ENCODE assay signal across 20 cellular contexts in the genomic region with DNA sequence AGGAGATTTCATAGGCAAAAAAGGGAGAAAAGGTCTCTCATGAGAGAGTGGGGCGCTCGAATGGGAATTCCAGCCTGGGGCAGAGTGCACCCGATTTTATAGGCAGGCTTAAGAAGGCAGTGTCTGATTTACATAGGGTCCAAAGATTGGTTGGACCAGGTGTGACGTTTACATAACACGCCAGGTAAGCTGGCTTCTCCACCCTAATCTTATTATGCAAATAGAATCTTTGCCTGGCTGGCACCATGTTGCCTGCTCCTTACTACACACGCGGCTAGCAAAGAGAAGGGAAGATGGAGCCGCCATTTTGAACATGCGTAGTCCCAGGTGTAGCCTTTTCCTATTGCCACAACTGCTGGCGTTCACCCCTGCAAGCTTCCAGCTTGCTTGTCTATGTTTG.
A peak's percentile ranks its signal among the peaks of the same experiment; 100 is the strongest.
DNase-seq lines count a peak whose midpoint lies in the region; ATAC-seq, FAIRE-seq and TF ChIP-seq lines count a peak whose summit lies in the region.
"Had no signal": no experiment of that assay in that cellular context is flagged by ENCODE, and none has a peak within 500 bp of the region (broad histone marks: within the 10 kb centered on the region; RNA-seq: fewer than 3 reads in every experiment).

No MANE protein-coding gene starts in this region.

- no TSS peak for BruUV-seq in IMR-90 (replicated peaks; lab: Mats Ljungman, UMichigan)
- no TSS peak for BruUV-seq in PC-3 (replicated peaks; lab: Mats Ljungman, UMichigan)

- H3K9me1 ChIP-seq in IMR-90 (ENCODE audit: insufficient read depth, low read length): no peaks in the 10 kb centered on the region

- H3K4me3 ChIP-seq in IMR-90 (ENCODE audit: insufficient read depth, low read depth, low read length): no peak overlapping the region
- no peak overlapping the region for H3K4me3 ChIP-seq in PC-3 (ENCODE audit: low read length)
- H3K4me3 ChIP-seq in mesendoderm (ENCODE audit: low read length): no peak overlapping the region
- no peak overlapping the region for H3K4me3 ChIP-seq in right lobe of liver
- H3K4me3 ChIP-seq in MM.1S (ENCODE audit: low read length): no peak overlapping the region
- H3K4me3 ChIP-seq: A549, transverse colon had no signal

- H2BK20ac ChIP-seq in IMR-90 (ENCODE audit: low read depth, low read length): no peak overlapping the region

- H3K4ac ChIP-seq in IMR-90 (ENCODE audit: low read depth, low read length): peak overlapping the region; percentile 41; the same call in 1 of the 2 replicates
- H3K4ac ChIP-seq in mesendoderm (ENCODE audit: low read depth, low read length): no peak overlapping the region

- H3K56ac ChIP-seq in IMR-90 (ENCODE audit: extremely low read depth, insufficient read depth, low read length) (no peak overlapping the region), mesendoderm (ENCODE audit: low read length) (no peak overlapping the region)

- H4K20me1 ChIP-seq in IMR-90 (ENCODE audit: insufficient read depth, low read length) (no peaks in the 10 kb centered on the region), PC-3 (ENCODE audit: low read length) (no peaks in the 10 kb centered on the region), MM.1S (ENCODE audit: insufficient read depth, low read length) (no peaks in the 10 kb centered on the region)

- H3K4me1 ChIP-seq in IMR-90 (ENCODE audit: control insufficient read depth, insufficient read depth, low read length) (no peaks in the 10 kb centered on the region), PC-3 (ENCODE audit: insufficient read depth, low read length) (peaks cover 21% of the 10 kb centered on the region), mesendoderm (ENCODE audit: control insufficient read depth, low read depth, low read length) (peaks cover 4% of the 10 kb centered on the region), right lobe of liver (no peaks in the 10 kb centered on the region), MM.1S (ENCODE audit: low read length) (no peaks in the 10 kb centered on the region)
- H3K4me1 ChIP-seq: A549 had no signal

- DNase-seq in IMR-90: no peak
- no peak for DNase-seq in PC-3
- DNase-seq in mesendoderm: no peak
- no peak for DNase-seq in inferior parietal cortex (ENCODE audit: extremely low spot score)
- DNase-seq in right lobe of liver: no peak
- DNase-seq in RCC 7860 (ENCODE audit: low spot score): no peak
- DNase-seq in MM.1S: no peak
- DNase-seq: activated CD8-positive, alpha-beta memory T cell treated with anti-CD3 and anti-CD28 coated beads for 24 hours; activated T-cell treated with anti-CD3 and anti-CD28 coated beads, Interleukin-2, amount 50 U/mL, for 72 hours; aorta; foreskin melanocyte; naive B cell; NCI-H1436; NK-92 treated with Interleukin-12 subunit alpha and Interleukin-12 subunit beta, amount 100 ng/mL, for 24 hours; right cardiac atrium; stimulated activated CD4-positive, alpha-beta T cell treated with anti-CD3 and anti-CD28 coated beads, Interleukin-2, amount 100 ng/mL, for 24 hours; stimulated activated naive CD8-positive, alpha-beta T cell treated with anti-CD3 and anti-CD28 coated beads, Interleukin-15, amount 100 ng/mL, for 72 hours; transverse colon had no signal

- no peak overlapping the region for H2BK15ac ChIP-seq in IMR-90 (ENCODE audit: low read depth, low read length)
- H2BK15ac ChIP-seq in mesendoderm (replicated peaks; ENCODE audit: low read depth): peak overlapping the region; percentile 13

- H3K18ac ChIP-seq in IMR-90 (ENCODE audit: low read depth, low read length): no peak overlapping the region
- H3K18ac ChIP-seq in mesendoderm (ENCODE audit: low read length): no peak overlapping the region

- 0 out of 2 replicates have a peak overlapping the region, but pooled peaks have one; percentile 59 for H2AK5ac ChIP-seq in IMR-90 (ENCODE audit: low read depth, low read length)
- H2AK5ac ChIP-seq in mesendoderm (ENCODE audit: low read length): no peak overlapping the region

- no peaks in the 10 kb centered on the region for H3K9me3 ChIP-seq in IMR-90 (ENCODE audit: control insufficient read depth, insufficient read depth, low read length)
- no peaks in the 10 kb centered on the region for H3K9me3 ChIP-seq in PC-3 (ENCODE audit: low read length)
- H3K9me3 ChIP-seq in right lobe of liver: no peaks in the 10 kb centered on the region
- H3K9me3 ChIP-seq in MM.1S (replicated peaks; ENCODE audit: insufficient read depth, low read length): no peaks in the 10 kb centered on the region
- H3K9me3 ChIP-seq: A549, transverse colon had no signal

- H3K79me2 ChIP-seq in PC-3 (ENCODE audit: low read length) (peaks cover 32% of the 10 kb centered on the region), mesendoderm (ENCODE audit: control insufficient read depth, insufficient read depth, low read length) (no peaks in the 10 kb centered on the region), MM.1S (ENCODE audit: low read length) (no peaks in the 10 kb centered on the region)

- CTCF ChIA-PET in IMR-90 (lab: Yijun Ruan, JAX) (no interaction called here), PC-3 (lab: Charles Lee) (no interaction called here)

- in situ Hi-C loops in IMR-90 (cut with MboI; ENCODE audit: low sequenced_read_pairs): no loop called here

- intact Hi-C loops in IMR-90 (cut with micrococcal nuclease): no loop called here
- intact Hi-C loops in PC-3 (cut with micrococcal nuclease): no loop called here
- intact Hi-C loops in right lobe of liver (cut with DNase I): no loop called here

- H3K14ac ChIP-seq in IMR-90 (replicated peaks; ENCODE audit: low read depth, low read length): no peak overlapping the region

- no peak for FAIRE-seq in RCC 7860 (lab: Jason Lieb, UNC)
- FAIRE-seq: A549 had no signal

- H3K4me2 ChIP-seq in IMR-90 (ENCODE audit: low read depth, low read length) (no peak overlapping the region), PC-3 (ENCODE audit: low read length) (peak overlapping the region; percentile 5; the same call in 1 of the 2 replicates), mesendoderm (ENCODE audit: low read length) (no peak overlapping the region), MM.1S (ENCODE audit: low read depth, low read length) (no peak overlapping the region)
- H3K4me2 ChIP-seq: A549 had no signal

- no peak for TF ChIP-seq RAD21 in IMR-90 (IDR thresholded peaks at IDR 0.05; ENCODE audit: low read length)

- POLR2A ChIA-PET in IMR-90 (lab: Charles Lee; ENCODE audit: unreplicated experiment): no interaction called here
- POLR2A ChIA-PET in PC-3 (lab: Charles Lee; ENCODE audit: unreplicated experiment): no interaction called here

- H4K8ac ChIP-seq in IMR-90 (ENCODE audit: low read depth in 2 of 2, low read length in 2 of 2): no peak overlapping the region; a peak in 1 of 4 replicates
- H4K8ac ChIP-seq in mesendoderm (ENCODE audit: low read depth, low read length): no peak overlapping the region

- H3K9me2 ChIP-seq in PC-3 (replicated peaks; ENCODE audit: low read length): no peaks in the 10 kb centered on the region
- no peaks in the 10 kb centered on the region for H3K9me2 ChIP-seq in MM.1S (replicated peaks; ENCODE audit: insufficient read depth, low read length)

- H3K23ac ChIP-seq in IMR-90 (ENCODE audit: low read depth, low read length) (no peak overlapping the region), mesendoderm (ENCODE audit: low read length) (no peak overlapping the region)

- H2AK9ac ChIP-seq in IMR-90 (replicated peaks; ENCODE audit: low read depth, low read length, poor library complexity): no peak overlapping the region

- H3K79me1 ChIP-seq in IMR-90 (ENCODE audit: low read depth in 1 of 2, low read length in 2 of 2): no peaks in the 10 kb centered on the region
- no peaks in the 10 kb centered on the region for H3K79me1 ChIP-seq in mesendoderm (ENCODE audit: low read length)

- H3K9ac ChIP-seq in IMR-90 (ENCODE audit: low read depth, low read length): no peak overlapping the region
- no peak overlapping the region for H3K9ac ChIP-seq in PC-3 (ENCODE audit: low read length)
- no peak overlapping the region for H3K9ac ChIP-seq in mesendoderm (ENCODE audit: low read length)
- no peak overlapping the region for H3K9ac ChIP-seq in MM.1S (ENCODE audit: low read length)

- no peak overlapping the region for H2BK5ac ChIP-seq in IMR-90 (ENCODE audit: low read depth, low read length, poor library complexity, severe bottlenecking)
- no peak overlapping the region for H2BK5ac ChIP-seq in mesendoderm (ENCODE audit: low read length)

- no peaks in the 10 kb centered on the region for H3F3A ChIP-seq in PC-3 (ENCODE audit: low read length, unreplicated experiment)
- no peaks in the 10 kb centered on the region for H3F3A ChIP-seq in MM.1S (ENCODE audit: insufficient read depth, low read length)

- no peak for TF ChIP-seq POLR2A in IMR-90 (IDR thresholded peaks at IDR 0.05; ENCODE audit: low read depth, low read length)
- TF ChIP-seq POLR2A in right lobe of liver (IDR thresholded peaks at IDR 0.05): no peak

- peak overlapping the region; percentile 54 for H3K27ac ChIP-seq in 22Rv1
- H3K27ac ChIP-seq in IMR-90 (ENCODE audit: insufficient read depth, low read length): no peak overlapping the region
- no peak overlapping the region for H3K27ac ChIP-seq in PC-3 (ENCODE audit: low read length)
- H3K27ac ChIP-seq in mesendoderm (ENCODE audit: low read depth, low read length): no peak overlapping the region
- no peak overlapping the region for H3K27ac ChIP-seq in right lobe of liver
- no peak overlapping the region for H3K27ac ChIP-seq in MM.1S (ENCODE audit: low read length)
- H3K27ac ChIP-seq: A549, transverse colon had no signal

- H3K36me3 ChIP-seq in IMR-90 (ENCODE audit: control insufficient read depth, insufficient read depth, low read length) (no peaks in the 10 kb centered on the region), PC-3 (ENCODE audit: low read depth, low read length) (no peaks in the 10 kb centered on the region), mesendoderm (ENCODE audit: control insufficient read depth, insufficient read depth, low read length) (no peaks in the 10 kb centered on the region), right lobe of liver (no peaks in the 10 kb centered on the region), MM.1S (replicated peaks; ENCODE audit: insufficient read depth, low read length) (no peaks in the 10 kb centered on the region)
- H3K36me3 ChIP-seq: transverse colon had no signal

- H3K27me3 ChIP-seq in IMR-90 (ENCODE audit: control insufficient read depth, insufficient read depth, low read length) (no peaks in the 10 kb centered on the region; the same call in 1 of the 2 replicates), PC-3 (ENCODE audit: low read length) (no peaks in the 10 kb centered on the region), mesendoderm (ENCODE audit: insufficient read depth, low read length, poor library complexity) (no peaks in the 10 kb centered on the region), right lobe of liver (peaks cover 0 to 11% of the 10 kb centered on the region in 2 donors), MM.1S (replicated peaks; ENCODE audit: insufficient read depth, low read length) (no peaks in the 10 kb centered on the region)

- no peak for TF ChIP-seq CTCF in 22Rv1 (IDR thresholded peaks at IDR 0.05)
- TF ChIP-seq CTCF in IMR-90 (conservative IDR thresholded peaks at IDR 0.05; ENCODE audit: low read depth, low read length): no peak
- no peak for TF ChIP-seq CTCF in PC-3 (conservative IDR thresholded peaks at IDR 0.05; ENCODE audit: low read depth, low read length)
- TF ChIP-seq CTCF in right lobe of liver (IDR thresholded peaks at IDR 0.05): no peak
- no peak for TF ChIP-seq CTCF in MM.1S (IDR thresholded peaks at IDR 0.05; ENCODE audit: low read length)

- dilution Hi-C loops in IMR-90 (cut with HindIII; ENCODE audit: low sequenced_read_pairs, unreplicated experiment): no loop called here

- H4K5ac ChIP-seq in IMR-90 (ENCODE audit: low read depth, low read length) (no peak overlapping the region), mesendoderm (ENCODE audit: low read length) (no peak overlapping the region)

- no peak overlapping the region for H4K91ac ChIP-seq in IMR-90 (ENCODE audit: insufficient read depth, low read depth, low read length)

- no peak for ATAC-seq in IMR-90 (ENCODE audit: low read depth)
- no peak for ATAC-seq in PC-3
- ATAC-seq in right lobe of liver: no peak
- ATAC-seq: A549; activated T-cell treated with anti-CD3 and anti-CD28 coated beads, Interleukin-2, amount 50 U/mL, for 72 hours; right cardiac atrium; stimulated activated naive CD8-positive, alpha-beta T cell treated with anti-CD3 and anti-CD28 coated beads, Interleukin-15, amount 100 ng/mL, for 72 hours had no signal

- no peak overlapping the region for H2AFZ ChIP-seq in IMR-90 (replicated peaks; ENCODE audit: low read length, poor library complexity)
- no peak overlapping the region for H2AFZ ChIP-seq in PC-3 (ENCODE audit: low read length)
- no peak overlapping the region for H2AFZ ChIP-seq in MM.1S (ENCODE audit: low read length)

- H2BK120ac ChIP-seq in IMR-90 (ENCODE audit: low read depth, low read length) (peak overlapping the region; percentile 52; the same call in 1 of the 2 replicates), mesendoderm (ENCODE audit: low read depth, low read length) (no peak overlapping the region)

- WGBS in IMR-90 (ENCODE audit: extremely low coverage in 2 of 2, insufficient read length in 1 of 2), 2 experiments: 86% methylated on average over 3 of the region's 10 CpGs; no CpG with 5 or more reads in 1 of the 2 experiments
- no CpG with 5 or more reads among the region's 10 CpGs for WGBS in mesendoderm (ENCODE audit: extremely low coverage, insufficient coverage, low lambda C conversion rate)
- 68% methylated on average over 8 of the region's 10 CpGs for WGBS in right lobe of liver (ENCODE audit: insufficient coverage, low coverage, low lambda C conversion rate, missing lambda C conversion rate)
